Comparison of ENCODE assay signal across 13 cellular contexts in the genomic region with DNA sequence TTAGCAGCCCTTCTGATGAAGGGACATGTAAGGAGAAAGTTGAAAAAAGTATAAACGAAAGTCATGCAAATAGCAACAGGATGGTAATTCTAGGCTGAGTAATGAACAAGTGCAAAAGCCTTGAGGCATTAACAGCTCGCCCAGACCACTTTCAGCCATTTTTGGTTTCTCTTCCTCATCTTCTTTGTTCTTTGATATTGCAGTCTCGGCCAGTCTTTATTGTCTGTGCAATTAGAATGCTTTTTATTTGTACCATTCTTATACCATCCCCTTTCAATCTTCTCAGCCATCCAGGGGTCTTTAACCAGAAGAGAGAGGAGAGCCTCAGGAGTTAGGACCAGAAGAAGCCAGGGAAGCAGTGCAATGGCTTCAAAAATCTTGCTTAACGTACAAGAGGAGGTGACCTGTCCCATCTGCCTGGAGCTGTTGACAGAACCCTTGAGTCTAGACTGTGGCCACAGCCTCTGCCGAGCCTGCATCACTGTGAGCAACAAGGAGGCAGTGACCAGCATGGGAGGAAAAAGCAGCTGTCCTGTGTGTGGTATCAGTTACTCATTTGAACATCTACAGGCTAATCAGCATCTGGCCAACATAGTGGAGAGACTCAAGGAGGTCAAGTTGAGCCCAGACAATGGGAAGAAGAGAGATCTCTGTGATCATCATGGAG. TPM values are rescaled to one million over a fixed set of nuclear protein-coding genes. Genes with fewer than 3 reads are reported as not detected.
DNase-seq lines count a peak whose midpoint lies in the region; ATAC-seq, FAIRE-seq and TF ChIP-seq lines count a peak whose summit lies in the region.
"Had no signal": no experiment of that assay in that cellular context is flagged by ENCODE, and none has a peak within 500 bp of the region (broad histone marks: within the 10 kb centered on the region; RNA-seq: fewer than 3 reads in every experiment).

No MANE protein-coding gene starts in this region.

- peak overlapping the region; percentile 50; the same call in 1 of the 2 replicates for H3K9ac ChIP-seq in OCI-LY3 (ENCODE audit: low read length)

- DNase-seq in GM12891 (ENCODE audit: insufficient read length, low spot score): peak; percentile 37
- DNase-seq in NCI-H1048 (lab: John Stamatoyannopoulos, UW): no peak
- DNase-seq in Right ventricle myocardium superior: no peak
- no peak for DNase-seq in sciatic nerve (ENCODE audit: low spot score)
- no peak for DNase-seq in GM19240 (ENCODE audit: insufficient read length, low spot score)

- TF ChIP-seq POLR2A in GM12891 (IDR thresholded peaks at IDR 0.05; ENCODE audit: low read depth, low read length): no peak; the same call in 1 of the 2 replicates

- H3K4me2 ChIP-seq in OCI-LY3 (ENCODE audit: low read length): peak overlapping the region; percentile 71

- no peaks in the 10 kb centered on the region for H3K27me3 ChIP-seq in OCI-LY3 (ENCODE audit: low read depth, low read length)
- H3K27me3 ChIP-seq: tibial nerve had no signal

- H2AFZ ChIP-seq in OCI-LY3 (ENCODE audit: low read depth, low read length): peak overlapping the region; percentile 61

- intact Hi-C loops in Right ventricle myocardium superior (cut with DNase I): no loop called here
- intact Hi-C loops in sciatic nerve (cut with DNase I): no loop called here

- H3K9me3 ChIP-seq in OCI-LY3 (ENCODE audit: insufficient read depth, low read length): 0 out of 2 replicates have a peak, but pooled peaks cover 4% of the 10 kb centered on the region
- H3K9me3 ChIP-seq: HAP-1, tibial nerve had no signal

- ATAC-seq in GM19468 (IDR thresholded peaks at IDR 0.05; ENCODE audit: extremely low read depth, unreplicated experiment) (peak; percentile 94), HG03066 (IDR thresholded peaks at IDR 0.05; ENCODE audit: low read depth, unreplicated experiment) (peak; percentile 95), Right ventricle myocardium superior (ENCODE audit: poor library complexity) (no peak), sciatic nerve (no peak)

- TF ChIP-seq CTCF in OCI-LY3 (IDR thresholded peaks at IDR 0.05; ENCODE audit: low read depth, low read length): no peak

- peaks cover 22% of the 10 kb centered on the region for H3K4me1 ChIP-seq in OCI-LY3 (ENCODE audit: low read length)
- H3K4me1 ChIP-seq: HAP-1, tibial nerve had no signal

- H3K27ac ChIP-seq in OCI-LY3 (ENCODE audit: low read length): peak overlapping the region; percentile 65
- H3K27ac ChIP-seq: epithelial cell of prostate, tibial nerve had no signal

- peak; percentile 89 for FAIRE-seq in GM12891 (lab: Jason Lieb, UNC)

- H3K36me3 ChIP-seq in OCI-LY3 (replicated peaks; ENCODE audit: low read depth, low read length): peaks cover 19% of the 10 kb centered on the region
- H3K36me3 ChIP-seq: HAP-1 had no signal

- no peaks in the 10 kb centered on the region for H4K20me1 ChIP-seq in OCI-LY3 (ENCODE audit: insufficient read depth, low read length)

- H3K4me3 ChIP-seq in OCI-LY3 (ENCODE audit: low read length): peak overlapping the region; percentile 56
- H3K4me3 ChIP-seq: HAP-1, lung, tibial nerve had no signal

- no peaks in the 10 kb centered on the region for H3K79me2 ChIP-seq in OCI-LY3 (ENCODE audit: low read length)

TF ChIP-seq in GM12891, 5 proteins besides CTCF, POLR2A, EP300 and RAD21:
- TF ChIP-seq TAF1 (IDR thresholded peaks at IDR 0.05; ENCODE audit: low read depth, low read length) (no peak), POU2F2 (IDR thresholded peaks at IDR 0.05; ENCODE audit: low read depth, low read length) (peak; percentile 57; the same call in 1 of the 2 replicates), POLR2AphosphoS5 (IDR thresholded peaks at IDR 0.05; ENCODE audit: low read depth, low read length) (no peak; the same call in 1 of the 2 replicates), SPI1 (IDR thresholded peaks at IDR 0.05; ENCODE audit: low read depth, low read length) (peak; percentile 94), PAX5 (IDR thresholded peaks at IDR 0.05; ENCODE audit: insufficient read depth, low read length, severe bottlenecking) (no peak)
TF ChIP-seq in GM12891: peak in this region for 2.

RNA-seq across cellular contexts. Expression of a gene that starts 7.3 kb away (rescaled TPM):
- 24.2 TPM for polyA plus RNA-seq in GM12891 (2012; ENCODE audit: low read depth, missing spikeins)
- total RNA-seq in Right ventricle myocardium superior: 1.6 TPM
- 7.2 TPM for total RNA-seq in sciatic nerve

RNA-seq across cellular contexts. Expression of a gene that starts 35.7 kb away (rescaled TPM):
- 3.6 TPM for polyA plus RNA-seq in GM12891 (2012; ENCODE audit: low read depth, missing spikeins)
- total RNA-seq in Right ventricle myocardium superior: 0.91 TPM
- total RNA-seq in sciatic nerve: 3.3 TPM

RNA-seq across cellular contexts. Expression of a gene that starts 51.4 kb away (rescaled TPM):
- polyA plus RNA-seq in GM12891 (2012; ENCODE audit: low read depth, missing spikeins): not detected
- total RNA-seq in Right ventricle myocardium superior (not detected), sciatic nerve (not detected)
- total RNA-seq: lung, tibial nerve had no signal
- polyA plus RNA-seq: BJ, lung had no signal

RNA-seq across cellular contexts. Expression of a gene that starts 52.8 kb away (rescaled TPM):
- polyA plus RNA-seq in GM12891 (2012; ENCODE audit: low read depth, missing spikeins): 18.7 TPM
- total RNA-seq in Right ventricle myocardium superior (8.1 TPM), sciatic nerve (28.4 TPM)

RNA-seq across cellular contexts. Expression of a gene that starts 57.5 kb away (rescaled TPM):
- polyA plus RNA-seq in GM12891 (2012; ENCODE audit: low read depth, missing spikeins): 243 TPM
- 18.2 TPM for total RNA-seq in Right ventricle myocardium superior
- 86.7 TPM for total RNA-seq in sciatic nerve

Comparison
In these comparisons a context has a peak if more than half of its experiments do, and no peak if none do; other contexts are left out.
1. ATAC-seq: peak in GM19468 (single experiment) and HG03066 (single experiment); none in Right ventricle myocardium superior (single experiment) and sciatic nerve (single experiment).